In the genomic region with DNA sequence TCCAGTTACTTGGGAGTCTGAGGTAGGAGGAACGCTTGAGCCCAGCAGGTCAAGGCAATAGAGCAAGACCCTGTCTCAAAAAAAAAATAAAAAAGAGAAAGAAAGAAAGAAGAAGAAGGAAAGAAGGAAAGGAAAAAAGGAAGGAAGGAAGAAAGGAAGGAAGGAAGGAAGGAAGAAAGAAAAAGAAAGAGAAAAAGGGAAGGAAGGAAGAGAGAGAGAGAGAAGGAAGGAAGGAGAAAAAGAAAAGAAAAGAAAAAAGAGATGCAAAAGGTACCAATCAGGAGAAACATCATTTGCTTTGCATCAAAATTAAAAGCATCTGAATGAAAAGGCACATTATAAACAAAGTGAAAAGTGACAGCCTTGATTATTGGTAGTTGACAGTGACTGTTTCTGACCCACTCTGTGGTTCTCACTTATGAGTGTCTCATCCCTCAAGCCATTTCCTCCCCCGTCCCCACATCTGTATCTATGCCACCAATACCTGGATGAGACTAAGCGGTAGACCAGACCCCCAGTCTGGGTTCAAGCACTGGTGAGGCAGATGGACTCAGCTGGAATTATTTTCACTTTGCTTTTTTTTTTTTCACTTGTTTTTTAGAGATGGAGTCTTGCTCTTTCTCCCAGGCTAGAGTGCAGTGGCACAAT, we compare ENCODE assay signal across 16 cellular contexts.
"Had no signal": no experiment of that assay in that cellular context is flagged by ENCODE, and none has a peak within 500 bp of the region (broad histone marks: within the 10 kb centered on the region; RNA-seq: fewer than 3 reads in every experiment).

No MANE protein-coding gene starts in this region.

- DNase-seq: activated naive CD4-positive, alpha-beta T cell treated with anti-CD3 and anti-CD28 coated beads, Interleukin-2, amount 10 ng/mL, durations not matched to agents 7 days and 5 days; activated T-cell treated with anti-CD3 and anti-CD28 coated beads, Interleukin-2, amount 50 U/mL, for 24 hours; cortex of kidney; heart left ventricle; islet precursor cell; left cardiac atrium; occipital lobe; posterior cingulate gyrus; SIG-M5; sigmoid colon; SK-N-SH; stimulated activated CD4-positive, alpha-beta T cell treated with anti-CD3 and anti-CD28 coated beads, Interleukin-15, amount 100 ng/mL, for 24 hours; stimulated activated naive CD4-positive, alpha-beta T cell; upper lobe of left lung had no signal

- ATAC-seq: activated CD4-positive, CD25-positive, alpha-beta regulatory T cell treated with anti-CD3 and anti-CD28 coated beads, Interleukin-2, amount 50 U/mL, for 24 hours; heart left ventricle; left cardiac atrium had no signal

- H3K9me3 Mint-ChIP-seq: activated naive CD4-positive, alpha-beta T cell treated with anti-CD3 and anti-CD28 coated beads, Interleukin-2, amount 10 ng/mL, durations not matched to agents 7 days and 5 days; activated T-cell treated with anti-CD3 and anti-CD28 coated beads, Interleukin-2, amount 50 U/mL, for 24 hours; memory B cell had no signal

- H3K4me3 Mint-ChIP-seq: activated naive CD4-positive, alpha-beta T cell treated with anti-CD3 and anti-CD28 coated beads, Interleukin-2, amount 10 ng/mL, durations not matched to agents 7 days and 5 days; activated T-cell treated with anti-CD3 and anti-CD28 coated beads, Interleukin-2, amount 50 U/mL, for 24 hours; memory B cell had no signal

- H3K27ac Mint-ChIP-seq: activated naive CD4-positive, alpha-beta T cell treated with anti-CD3 and anti-CD28 coated beads, Interleukin-2, amount 10 ng/mL, durations not matched to agents 7 days and 5 days; activated T-cell treated with anti-CD3 and anti-CD28 coated beads, Interleukin-2, amount 50 U/mL, for 24 hours; memory B cell had no signal

- H3K27me3 Mint-ChIP-seq: activated T-cell treated with anti-CD3 and anti-CD28 coated beads, Interleukin-2, amount 50 U/mL, for 24 hours had no signal
